7 cellular contexts compared by ENCODE assay signal in genomic region chr1:23422313-23422877, GRCh38. TPM values are rescaled to one million over a fixed set of nuclear protein-coding genes. Genes with fewer than 3 reads are reported as not detected.
DNase-seq lines count a peak whose midpoint lies in the region; ATAC-seq and FAIRE-seq lines count a peak whose summit lies in the region.

No MANE protein-coding gene starts in this region.

- no peak for FAIRE-seq in urothelium cell line (lab: Jason Lieb, UNC)

- no peaks in the 10 kb centered on the region for H3K27me3 ChIP-seq in effector memory CD4-positive, alpha-beta T cell (replicated peaks; ENCODE audit: control insufficient read depth, insufficient read depth, low read length, poor library complexity, severe bottlenecking)

- peak overlapping the region; percentile 24 for H3K4me3 ChIP-seq in effector memory CD4-positive, alpha-beta T cell (ENCODE audit: insufficient read depth, low read depth, low read length, poor library complexity, severe bottlenecking)

- peaks cover 15 to 16% of the 10 kb centered on the region in 2 donors for H3K4me1 Mint-ChIP-seq in natural killer cell treated with Interleukin-12 subunit alpha and Interleukin-12 subunit beta and Interleukin-15 and Interleukin-18, amount 100 ng/mL, for 72 hours (ENCODE audit: low read depth in 2 of 2)

- no peaks in the 10 kb centered on the region for H3K36me3 Mint-ChIP-seq in natural killer cell treated with Interleukin-12 subunit alpha and Interleukin-12 subunit beta and Interleukin-15 and Interleukin-18, amount 100 ng/mL, for 72 hours

- H3K27me3 Mint-ChIP-seq in natural killer cell treated with Interleukin-12 subunit alpha and Interleukin-12 subunit beta and Interleukin-15 and Interleukin-18, amount 100 ng/mL, for 72 hours, result peaks cover 22 to 28% of the 10 kb centered on the region in 2 donors

- peak; percentile 52 to 64 for ATAC-seq in natural killer cell treated with Interleukin-12 subunit alpha and Interleukin-12 subunit beta and Interleukin-15 and Interleukin-18, amount 100 ng/mL, for 72 hours
- ATAC-seq in GM18858 (IDR thresholded peaks at IDR 0.05; ENCODE audit: unreplicated experiment) (no peak), GM21576 (IDR thresholded peaks at IDR 0.05; ENCODE audit: unreplicated experiment) (no peak)

- no peak overlapping the region for H3K27ac Mint-ChIP-seq in natural killer cell treated with Interleukin-12 subunit alpha and Interleukin-12 subunit beta and Interleukin-15 and Interleukin-18, amount 100 ng/mL, for 72 hours

- no peaks in the 10 kb centered on the region for H3K9me3 ChIP-seq in effector memory CD4-positive, alpha-beta T cell (ENCODE audit: control insufficient read depth, low read length)

- DNase-seq in MV-4-11 (lab: John Stamatoyannopoulos, UW) (peak; percentile 67), urothelium cell line (ENCODE audit: low spot score) (peak; percentile 63)
- DNase-seq in activated CD4-positive, alpha-beta T cell treated with anti-CD3 and anti-CD28 coated beads for 4 hours, result peak; percentile 25 to 37
- DNase-seq in effector memory CD4-positive, alpha-beta T cell, result peak in 1 of 3 donors; percentile 16
- no peak for DNase-seq in natural killer cell treated with Interleukin-12 subunit alpha and Interleukin-12 subunit beta and Interleukin-15 and Interleukin-18, amount 100 ng/mL, for 72 hours (ENCODE audit: low spot score)

- peaks cover under 1% of the 10 kb centered on the region for H3K36me3 ChIP-seq in effector memory CD4-positive, alpha-beta T cell (ENCODE audit: control insufficient read depth, insufficient read depth, low read length)

- no peak overlapping the region for H3K4me3 Mint-ChIP-seq in natural killer cell treated with Interleukin-12 subunit alpha and Interleukin-12 subunit beta and Interleukin-15 and Interleukin-18, amount 100 ng/mL, for 72 hours

- H3K27ac ChIP-seq in effector memory CD4-positive, alpha-beta T cell (ENCODE audit: insufficient read depth, low read length, poor library complexity, severe bottlenecking), result no peak overlapping the region

- no peaks in the 10 kb centered on the region for H3K9me3 Mint-ChIP-seq in natural killer cell treated with Interleukin-12 subunit alpha and Interleukin-12 subunit beta and Interleukin-15 and Interleukin-18, amount 100 ng/mL, for 72 hours

- H3K4me1 ChIP-seq in effector memory CD4-positive, alpha-beta T cell (ENCODE audit: control insufficient read depth, insufficient read depth, low read length, poor library complexity, severe bottlenecking), result peaks cover 19% of the 10 kb centered on the region

RNA-seq across cellular contexts. Expression of gene TCEA3, which starts 2.2 kb away (rescaled TPM):
- under 1 TPM in 1 of 2 donors, not detected in 1; 0.31 TPM for total RNA-seq in natural killer cell treated with Interleukin-12 subunit alpha and Interleukin-12 subunit beta and Interleukin-15 and Interleukin-18, amount 100 ng/mL, for 72 hours

RNA-seq across cellular contexts. Expression of gene ZNF436, which starts 52.8 kb away (rescaled TPM):
- total RNA-seq in natural killer cell treated with Interleukin-12 subunit alpha and Interleukin-12 subunit beta and Interleukin-15 and Interleukin-18, amount 100 ng/mL, for 72 hours, result 1 to 10 TPM; 4.7 to 6.3 TPM

Comparison
In these comparisons a context has a peak if more than half of its experiments do, and no peak if none do; other contexts are left out.
1. ATAC-seq: peak in natural killer cell treated with Interleukin-12 subunit alpha and Interleukin-12 subunit beta and Interleukin-15 and Interleukin-18, amount 100 ng/mL, for 72 hours (2 of 2); none in GM18858 (single experiment) and GM21576 (single experiment).